8 cellular contexts compared by ENCODE assay signal in genomic region chr11:123475478-123475877, GRCh38.
DNase-seq lines count a peak whose midpoint lies in the region; TF ChIP-seq lines count a peak whose summit lies in the region.
"Had no signal": no experiment of that assay in that cellular context is flagged by ENCODE, and none has a peak within 500 bp of the region (broad histone marks: within the 10 kb centered on the region; RNA-seq: fewer than 3 reads in every experiment).

No MANE protein-coding gene starts in this region.

- in situ Hi-C loops in KBM-7 (cut with MboI; ENCODE audit: low pct_unique_long_range_greater_than_20kb, low sequenced_read_pairs), result no loop called here

- DNase-seq in EH (ENCODE audit: low read depth) (peak; percentile 79), KBM-7 (peak; percentile 33), amniotic epithelial cell (ENCODE audit: low read depth) (peak; percentile 53), nephron progenitor cell (peak; percentile 16), GM19238 (ENCODE audit: insufficient read length, low spot score) (no peak), SW480 (ENCODE audit: low spot score) (no peak), putamen (ENCODE audit: low spot score) (no peak)
- DNase-seq: activated T-cell treated with anti-CD3 and anti-CD28 coated beads, Interleukin-2, amount 50 U/mL, for 48 hours had no signal

- no peaks in the 10 kb centered on the region for H3K36me3 Mint-ChIP-seq in nephron progenitor cell (ENCODE audit: low read depth)

- TF ChIP-seq CTCF in nephron progenitor cell (IDR thresholded peaks at IDR 0.05), result peak; percentile 30

- H3K4me1 Mint-ChIP-seq in nephron progenitor cell, result peaks cover 24% of the 10 kb centered on the region

- no peaks in the 10 kb centered on the region for H3K9me3 Mint-ChIP-seq in nephron progenitor cell

- peaks cover 1% of the 10 kb centered on the region for H3K27me3 Mint-ChIP-seq in nephron progenitor cell (ENCODE audit: low read depth, poor library complexity)

- no peak overlapping the region for H3K27ac Mint-ChIP-seq in nephron progenitor cell

- H3K4me3 Mint-ChIP-seq in nephron progenitor cell, result no peak overlapping the region

Comparison
In these comparisons a context has a peak if more than half of its experiments do, and no peak if none do; other contexts are left out.
1. DNase-seq: peak in EH (single experiment), KBM-7 (single experiment), amniotic epithelial cell (single experiment) and nephron progenitor cell (single experiment); none in GM19238 (single experiment), SW480 (single experiment) and putamen (single experiment).